Comparison of ENCODE assay signal across 2 cellular contexts in genomic region chr9:134407123-134407779, GRCh38.
A peak's percentile ranks its signal among the peaks of the same experiment; 100 is the strongest.
TF ChIP-seq lines count a peak whose summit lies in the region.

No MANE protein-coding gene starts in this region.

TF ChIP-seq in HCT116, 20 proteins besides CTCF, POLR2A, EP300 and RAD21 (continued from another document):
- TF ChIP-seq REST (IDR thresholded peaks at IDR 0.05; ENCODE audit: low read depth) = no peak
- TF ChIP-seq SIN3A (IDR thresholded peaks at IDR 0.05; ENCODE audit: low read depth) = no peak
- TF ChIP-seq EGR1 (IDR thresholded peaks at IDR 0.05; ENCODE audit: low read depth) = no peak
- peak; percentile 17; the same call in 1 of the 2 replicates for TF ChIP-seq POLR2AphosphoS5 (IDR thresholded peaks at IDR 0.05; ENCODE audit: low read depth, low read length)
TF ChIP-seq in HCT116: peak in this region for 1.

TF ChIP-seq in GM12878, 131 proteins besides CTCF, POLR2A, EP300 and RAD21 (continued from another document and continues in another):
- TF ChIP-seq IRF5 (IDR thresholded peaks at IDR 0.05; ENCODE audit: borderline replicate concordance) (no peak), ZNF207 (IDR thresholded peaks at IDR 0.05; ENCODE audit: borderline replicate concordance) (no peak), BHLHE40 (IDR thresholded peaks at IDR 0.05; ENCODE audit: borderline replicate concordance in 1 of 2, low read depth in 2 of 2, low read length in 1 of 2) (peak; percentile 82 to 97), FOXK2 (IDR thresholded peaks at IDR 0.05) (no peak), ZNF24 (IDR thresholded peaks at IDR 0.05) (no peak), NFYA (IDR thresholded peaks at IDR 0.05; ENCODE audit: borderline replicate concordance, low read depth, low read length) (no peak), EGR1 (IDR thresholded peaks at IDR 0.05; ENCODE audit: borderline replicate concordance in 1 of 2, low read depth in 2 of 2, low read length in 2 of 2) (0 out of 3 replicates have a peak, but pooled peaks of 1 of the 2 experiments have one; percentile 2), PRDM15 (CRISPR knock-in tag; IDR thresholded peaks at IDR 0.05) (no peak), STAT1 (conservative IDR thresholded peaks at IDR 0.05) (no peak), ELK1 (IDR thresholded peaks at IDR 0.05; ENCODE audit: low read depth, low read length) (no peak), SIN3A (IDR thresholded peaks at IDR 0.05; ENCODE audit: low read depth, low read length) (peak; percentile 98), RELA (IDR thresholded peaks at IDR 0.05; ENCODE audit: borderline replicate concordance, partially characterized antibody) (peak; percentile 80), PBX3 (IDR thresholded peaks at IDR 0.05; ENCODE audit: insufficient replicate concordance, low read depth, low read length) (peak; percentile 44), PML (IDR thresholded peaks at IDR 0.05; ENCODE audit: low read length) (no peak), NR2C1 (IDR thresholded peaks at IDR 0.05) (no peak), KDM1A (IDR thresholded peaks at IDR 0.05; ENCODE audit: borderline replicate concordance) (no peak), MAX (IDR thresholded peaks at IDR 0.05; ENCODE audit: low read depth, low read length) (peak; percentile 92), ZBTB4 (CRISPR knock-in tag; IDR thresholded peaks at IDR 0.05) (0 out of 2 replicates have a peak, but pooled peaks have one; percentile 29), BMI1 (IDR thresholded peaks at IDR 0.05; ENCODE audit: borderline replicate concordance) (peak; percentile 93), SREBF1 (IDR thresholded peaks at IDR 0.05; ENCODE audit: low read length) (no peak), TAF1 (IDR thresholded peaks at IDR 0.05; ENCODE audit: borderline replicate concordance, low read depth, low read length) (0 out of 2 replicates have a peak, but pooled peaks have one; percentile 10), CHD1 (IDR thresholded peaks at IDR 0.05; ENCODE audit: low read depth, low read length) (no peak), NR2F1 (conservative IDR thresholded peaks at IDR 0.05) (peak; percentile 49), MEF2B (IDR thresholded peaks at IDR 0.05; ENCODE audit: partially characterized antibody, poor library complexity, severe bottlenecking) (peak; percentile 61), IKZF1 (conservative IDR thresholded peaks at IDR 0.05) (peak; percentile 72), JUNB (IDR thresholded peaks at IDR 0.05) (no peak), IRF4 (IDR thresholded peaks at IDR 0.05; ENCODE audit: low read depth, low read length) (0 out of 2 replicates have a peak, but pooled peaks have one; percentile 24), SUZ12 (IDR thresholded peaks at IDR 0.05; ENCODE audit: unreplicated experiment) (no peak), CHD2 (IDR thresholded peaks at IDR 0.05; ENCODE audit: borderline replicate concordance, low read depth, low read length) (peak; percentile 65; the same call in 1 of the 2 replicates), E4F1 (IDR thresholded peaks at IDR 0.05; ENCODE audit: borderline replicate concordance, partially characterized antibody) (no peak), CREB1 (IDR thresholded peaks at IDR 0.05; ENCODE audit: low read depth) (peak; percentile 30; the same call in 1 of the 2 replicates), BCL3 (IDR thresholded peaks at IDR 0.05; ENCODE audit: borderline replicate concordance, insufficient read depth, low read depth, low read length, poor library complexity, severe bottlenecking) (peak; percentile 58), ZNF592 (IDR thresholded peaks at IDR 0.05) (no peak)
